Comparison of ENCODE assay signal across 22 cellular contexts in genomic region chr4:35993606-35994005, GRCh38.
"Had no signal": no experiment of that assay in that cellular context is flagged by ENCODE, and none has a peak within 500 bp of the region (broad histone marks: within the 10 kb centered on the region; RNA-seq: fewer than 3 reads in every experiment).

No MANE protein-coding gene starts in this region.

- H3K9me3 ChIP-seq: mucosa of descending colon, ovary, right atrium auricular region, right lobe of liver, suprapubic skin, thoracic aorta, tibial artery, uterus had no signal

- H3K4me1 ChIP-seq: left ventricle myocardium inferior, right atrium auricular region, right lobe of liver, suprapubic skin, tibial artery, uterus had no signal

- H3K36me3 ChIP-seq: left ventricle myocardium inferior, ovary, right atrium auricular region, right lobe of liver, suprapubic skin, thoracic aorta, tibial artery, uterus had no signal

- DNase-seq: islet precursor cell; left ventricle myocardium inferior; mesendoderm; mucosa of descending colon; naive thymus-derived CD4-positive, alpha-beta T cell; ovary; right lobe of liver; stimulated activated CD4-positive, alpha-beta T cell treated with anti-CD3 and anti-CD28 coated beads, Interleukin-1b, Interleukin-23, amount 100 ng/mL, for 48 hours; stimulated activated CD4-positive, alpha-beta T cell treated with anti-CD3 and anti-CD28 coated beads, Interleukin-2, amount 100 ng/mL, for 48 hours; stimulated activated CD4-positive, alpha-beta T cell treated with anti-CD3 and anti-CD28 coated beads, Interleukin-4, amount 100 ng/mL, for 4 hours; stimulated activated CD8-positive, alpha-beta memory T cell treated with anti-CD3 and anti-CD28 coated beads, Interleukin-4, amount 100 ng/mL, for 48 hours; stimulated activated naive CD4-positive, alpha-beta T cell treated with Interleukin-2 at 50 U/mL for 16 hours; stimulated activated naive CD8-positive, alpha-beta T cell treated with anti-CD3 and anti-CD28 coated beads, Interleukin-15, amount 100 ng/mL, for 72 hours; tibial artery; uterus had no signal

- H3K27me3 ChIP-seq: ovary, right atrium auricular region, right lobe of liver, suprapubic skin, tibial artery, uterus had no signal

- ATAC-seq: mucosa of descending colon; naive thymus-derived CD4-positive, alpha-beta T cell; natural killer cell treated with Interleukin-12 subunit alpha and Interleukin-12 subunit beta and Interleukin-15 and Interleukin-18, amount 100 ng/mL, for 72 hours; right lobe of liver; stimulated activated memory B cell treated with anti-CD40 and anti-IgM and Interleukin-4, amounts not matched to agents 10 μg/mL and 1 μg/mL and 100 μg/mL, for 72 hours; stimulated activated naive CD8-positive, alpha-beta T cell treated with anti-CD3 and anti-CD28 coated beads, Interleukin-15, amount 100 ng/mL, for 72 hours had no signal

- H3K4me3 ChIP-seq: left ventricle myocardium inferior, lung, mucosa of descending colon, ovary, right atrium auricular region, right lobe of liver, smooth muscle cell, suprapubic skin, thoracic aorta, tibial artery, uterus had no signal

- H3K27ac ChIP-seq: left ventricle myocardium inferior, ovary, right atrium auricular region, right lobe of liver, suprapubic skin, thoracic aorta, tibial artery, uterus had no signal
